29 cellular contexts compared by ENCODE assay signal in the genomic region with DNA sequence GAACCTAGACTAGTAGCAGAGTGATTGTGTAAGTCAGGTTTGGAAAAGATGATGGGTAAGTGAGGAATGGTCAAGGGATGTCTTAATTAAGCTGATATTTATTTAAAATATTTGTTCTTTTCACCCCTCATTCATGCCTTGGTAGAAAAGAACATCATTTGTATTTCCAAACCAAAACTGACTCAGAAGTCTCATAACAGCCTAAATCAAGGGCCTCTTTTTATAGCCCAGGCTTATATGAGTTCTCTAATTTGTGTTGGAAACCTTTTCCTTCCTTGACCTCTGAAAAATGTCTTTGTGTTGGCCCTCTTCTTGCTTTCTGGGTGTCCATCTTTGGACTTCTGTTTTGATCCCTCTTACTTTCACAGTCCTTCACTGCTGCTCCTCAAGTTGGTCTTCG.
"Had no signal": no experiment of that assay in that cellular context is flagged by ENCODE, and none has a peak within 500 bp of the region (broad histone marks: within the 10 kb centered on the region; RNA-seq: fewer than 3 reads in every experiment).

No MANE protein-coding gene starts in this region.

- H3K27me3 ChIP-seq: stomach, suprapubic skin, testis, thyroid gland, tibial artery, tibial nerve, transverse colon, upper lobe of left lung, upper lobe of right lung, uterus, vagina had no signal

- FAIRE-seq: urothelium cell line had no signal

- H3K4me1 ChIP-seq: stomach, suprapubic skin, testis, thyroid gland, tibial artery, tibial nerve, transverse colon, upper lobe of left lung, upper lobe of right lung, uterus, vagina had no signal

- H3K27ac ChIP-seq: stomach, suprapubic skin, testis, thoracic aorta, thyroid gland, tibial artery, tibial nerve, transverse colon, upper lobe of left lung, upper lobe of right lung, uterus, vagina had no signal

- DNase-seq: stimulated activated CD4-positive, alpha-beta T cell treated with anti-CD3 and anti-CD28 coated beads, Interleukin-2, amount 100 ng/mL, for 48 hours; stimulated activated CD4-positive, alpha-beta T cell treated with anti-CD3 and anti-CD28 coated beads, Interleukin-4, amount 100 ng/mL, for 1 hour; stimulated activated CD4-positive, alpha-beta T cell treated with anti-CD3 and anti-CD28 coated beads, Interleukin-4, amount 100 ng/mL, for 24 hours; stimulated activated CD4-positive, alpha-beta T cell treated with anti-CD3 and anti-CD28 coated beads, Interleukin-4, amount 100 ng/mL, for 4 hours; stimulated activated CD8-positive, alpha-beta memory T cell treated with anti-CD3 and anti-CD28 coated beads, Interleukin-4, amount 100 ng/mL, for 48 hours; stimulated activated naive B cell treated with anti-CD40 and anti-IgM and Interleukin-4, amounts not matched to agents 10 μg/mL and 1 μg/mL and 100 μg/mL, for 72 hours; stimulated activated naive CD4-positive, alpha-beta T cell; stimulated activated naive CD4-positive, alpha-beta T cell treated with Interleukin-2 at 50 U/mL for 16 hours; stimulated activated naive CD8-positive, alpha-beta T cell treated with anti-CD3 and anti-CD28 coated beads, Interleukin-15, amount 100 ng/mL, for 72 hours; stimulated activated naive CD8-positive, alpha-beta T cell treated with anti-CD3 and anti-CD28 coated beads, Interleukin-15, Interleukin-2, amounts not matched to agents 100 U/mL and 50 U/mL, for 24 hours; stomach; substantia nigra; testis; thyroid gland; tibial artery; transverse colon; trophoblast cell; upper lobe of left lung; upper lobe of right lung; uterus had no signal

- H3K27ac Mint-ChIP-seq: stimulated activated effector memory CD8-positive, alpha-beta T cell treated with anti-CD3 and anti-CD28 coated beads, Interleukin-12 subunit alpha, Interleukin-12 subunit beta, amount 100 ng/mL, for 72 hours; stimulated activated memory B cell treated with anti-CD40 and anti-IgM and Interleukin-4, amounts not matched to agents 10 μg/mL and 1 μg/mL and 100 μg/mL, for 72 hours; stimulated activated naive B cell treated with anti-CD40 and anti-IgM and Interleukin-4, amounts not matched to agents 10 μg/mL and 1 μg/mL and 100 μg/mL, for 72 hours; stimulated activated naive CD8-positive, alpha-beta T cell treated with anti-CD3 and anti-CD28 coated beads, Interleukin-15, amount 100 ng/mL, for 72 hours; stimulated activated naive CD8-positive, alpha-beta T cell treated with anti-CD3 and anti-CD28 coated beads, Interleukin-15, Interleukin-2, amounts not matched to agents 100 ng/mL and 50 ng/mL, for 24 hours; type B pancreatic cell had no signal

- H3K36me3 Mint-ChIP-seq: stimulated activated effector memory CD8-positive, alpha-beta T cell treated with anti-CD3 and anti-CD28 coated beads, Interleukin-12 subunit alpha, Interleukin-12 subunit beta, amount 100 ng/mL, for 72 hours; stimulated activated memory B cell treated with anti-CD40 and anti-IgM and Interleukin-4, amounts not matched to agents 10 μg/mL and 1 μg/mL and 100 μg/mL, for 72 hours; type B pancreatic cell had no signal

- H3K36me3 ChIP-seq: stomach, suprapubic skin, thoracic aorta, thyroid gland, tibial artery, tibial nerve, transverse colon, upper lobe of left lung, upper lobe of right lung, uterus, vagina had no signal

- H3K4me3 ChIP-seq: stomach, suprapubic skin, testis, thoracic aorta, thyroid gland, tibial artery, tibial nerve, transverse colon, upper lobe of left lung, upper lobe of right lung, uterus, vagina had no signal

- H3K27me3 Mint-ChIP-seq: stimulated activated memory B cell treated with anti-CD40 and anti-IgM and Interleukin-4, amounts not matched to agents 10 μg/mL and 1 μg/mL and 100 μg/mL, for 72 hours; stimulated activated naive B cell treated with anti-CD40 and anti-IgM and Interleukin-4, amounts not matched to agents 10 μg/mL and 1 μg/mL and 100 μg/mL, for 72 hours; stimulated activated naive CD8-positive, alpha-beta T cell treated with anti-CD3 and anti-CD28 coated beads, Interleukin-15, amount 100 ng/mL, for 72 hours; stimulated activated naive CD8-positive, alpha-beta T cell treated with anti-CD3 and anti-CD28 coated beads, Interleukin-15, Interleukin-2, amounts not matched to agents 100 ng/mL and 50 ng/mL, for 24 hours; type B pancreatic cell had no signal

- H3K9me3 ChIP-seq: testis, thyroid gland, tibial artery, upper lobe of left lung, uterus, vagina had no signal

- H3K4me3 Mint-ChIP-seq: stimulated activated effector memory CD8-positive, alpha-beta T cell treated with anti-CD3 and anti-CD28 coated beads, Interleukin-12 subunit alpha, Interleukin-12 subunit beta, amount 100 ng/mL, for 72 hours; stimulated activated memory B cell treated with anti-CD40 and anti-IgM and Interleukin-4, amounts not matched to agents 10 μg/mL and 1 μg/mL and 100 μg/mL, for 72 hours; stimulated activated naive B cell treated with anti-CD40 and anti-IgM and Interleukin-4, amounts not matched to agents 10 μg/mL and 1 μg/mL and 100 μg/mL, for 72 hours; stimulated activated naive CD8-positive, alpha-beta T cell treated with anti-CD3 and anti-CD28 coated beads, Interleukin-15, amount 100 ng/mL, for 72 hours; stimulated activated naive CD8-positive, alpha-beta T cell treated with anti-CD3 and anti-CD28 coated beads, Interleukin-15, Interleukin-2, amounts not matched to agents 100 ng/mL and 50 ng/mL, for 24 hours; type B pancreatic cell had no signal

- H3K4me1 Mint-ChIP-seq: stimulated activated effector memory CD8-positive, alpha-beta T cell treated with anti-CD3 and anti-CD28 coated beads, Interleukin-12 subunit alpha, Interleukin-12 subunit beta, amount 100 ng/mL, for 72 hours; stimulated activated memory B cell treated with anti-CD40 and anti-IgM and Interleukin-4, amounts not matched to agents 10 μg/mL and 1 μg/mL and 100 μg/mL, for 72 hours; stimulated activated naive B cell treated with anti-CD40 and anti-IgM and Interleukin-4, amounts not matched to agents 10 μg/mL and 1 μg/mL and 100 μg/mL, for 72 hours; stimulated activated naive CD8-positive, alpha-beta T cell treated with anti-CD3 and anti-CD28 coated beads, Interleukin-15, amount 100 ng/mL, for 72 hours had no signal

- ATAC-seq: stimulated activated effector memory CD8-positive, alpha-beta T cell treated with anti-CD3 and anti-CD28 coated beads, Interleukin-12 subunit alpha, Interleukin-12 subunit beta, amount 100 ng/mL, for 72 hours; stimulated activated memory B cell treated with anti-CD40 and anti-IgM and Interleukin-4, amounts not matched to agents 10 μg/mL and 1 μg/mL and 100 μg/mL, for 72 hours; stimulated activated naive B cell treated with anti-CD40 and anti-IgM and Interleukin-4, amounts not matched to agents 10 μg/mL and 1 μg/mL and 100 μg/mL, for 72 hours; stimulated activated naive CD8-positive, alpha-beta T cell treated with anti-CD3 and anti-CD28 coated beads, Interleukin-15, amount 100 ng/mL, for 72 hours; stimulated activated naive CD8-positive, alpha-beta T cell treated with anti-CD3 and anti-CD28 coated beads, Interleukin-15, Interleukin-2, amounts not matched to agents 100 U/mL and 50 U/mL, for 24 hours; upper lobe of right lung had no signal
